ENCODE assay signal across 1 cellular context in genomic region chr19:4911786-4912672, GRCh38.
A peak's percentile ranks its signal among the peaks of the same experiment; 100 is the strongest.
TF ChIP-seq lines count a peak whose summit lies in the region.

No MANE protein-coding gene starts in this region.

TF ChIP-seq in neural cell, 6 proteins besides CTCF, POLR2A, EP300 and RAD21:
- TF ChIP-seq REST (IDR thresholded peaks at IDR 0.05; ENCODE audit: borderline replicate concordance) (no peak), MXI1 (conservative IDR thresholded peaks at IDR 0.05; ENCODE audit: poor library complexity, severe bottlenecking) (no peak), POLR2AphosphoS5 (IDR thresholded peaks at IDR 0.05) (no peak), SMC3 (conservative IDR thresholded peaks at IDR 0.05; ENCODE audit: poor library complexity) (peak; percentile 53), TAF1 (IDR thresholded peaks at IDR 0.05; ENCODE audit: low read depth) (no peak), EZH2 (IDR thresholded peaks at IDR 0.05; ENCODE audit: borderline replicate concordance, insufficient read depth, low read length, poor library complexity, severe bottlenecking) (no peak)
